In the genomic region with DNA sequence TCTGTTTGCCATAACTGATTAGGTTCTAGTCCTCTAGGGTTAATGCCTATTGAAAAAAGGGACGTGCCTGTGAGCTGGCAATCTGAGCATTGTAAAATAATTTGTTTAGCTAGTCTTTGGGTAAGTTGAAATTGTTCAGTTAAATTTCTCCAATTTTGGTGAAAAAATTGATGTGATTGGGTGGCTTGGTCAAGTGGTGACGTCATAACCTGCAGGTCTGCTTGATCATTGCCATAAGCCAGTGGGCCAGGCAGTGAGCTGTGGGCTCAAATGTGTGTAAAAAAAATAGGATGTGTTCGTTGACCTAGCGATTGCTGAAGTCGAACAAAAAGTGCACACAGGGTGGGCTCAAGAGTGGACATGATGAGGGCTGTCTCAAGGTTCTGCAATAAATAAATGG, we compare ENCODE assay signal across 8 cellular contexts.
"Had no signal": no experiment of that assay in that cellular context is flagged by ENCODE, and none has a peak within 500 bp of the region (broad histone marks: within the 10 kb centered on the region; RNA-seq: fewer than 3 reads in every experiment).

No MANE protein-coding gene starts in this region.

- DNase-seq: GDM1, GF-D8 had no signal

- FAIRE-seq: G401.6, GM12878, GM12891, GM12892, GM18507, GM19239 had no signal

- H3K4me3 ChIP-seq: GM12878 had no signal

- ATAC-seq: GM12878 had no signal
